In the genomic region with DNA sequence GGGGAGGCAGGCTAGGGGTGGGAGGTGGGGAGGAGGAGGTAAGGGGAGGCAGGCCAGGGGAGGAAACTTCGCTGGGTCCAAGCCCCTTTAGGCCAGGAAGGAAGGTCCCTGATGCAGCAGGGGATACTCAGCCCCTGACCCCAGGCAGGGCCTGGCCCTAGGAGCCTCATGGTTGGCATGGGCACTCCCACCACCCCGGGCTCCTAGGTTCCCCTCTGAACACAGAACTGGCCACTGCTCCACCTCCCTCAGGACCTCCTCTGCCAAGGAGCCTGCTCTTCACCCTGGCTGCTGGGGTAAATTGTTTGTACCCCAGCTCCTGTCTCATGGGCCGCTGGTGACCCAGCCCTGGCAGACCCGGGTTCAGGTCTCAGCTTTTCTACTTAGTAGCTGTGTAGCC, we compare ENCODE assay signal across 12 cellular contexts.
"Had no signal": no experiment of that assay in that cellular context is flagged by ENCODE, and none has a peak within 500 bp of the region (broad histone marks: within the 10 kb centered on the region; RNA-seq: fewer than 3 reads in every experiment).

No MANE protein-coding gene starts in this region.

- H3K27ac Mint-ChIP-seq: activated naive CD8-positive, alpha-beta T cell treated with anti-CD3 and anti-CD28 coated beads, Interleukin-2, amount 50 U/mL, for 24 hours; naive thymus-derived CD4-positive, alpha-beta T cell; stimulated activated naive CD8-positive, alpha-beta T cell treated with anti-CD3 and anti-CD28 coated beads, Interleukin-15, Interleukin-2, amounts not matched to agents 100 ng/mL and 50 ng/mL, for 24 hours; T-helper 2 cell treated with Interferon-gamma antibody and Interleukin-4, amounts not matched to agents 5 μg/mL and 100 μg/mL, for 36 hours had no signal

- H3K9me3 ChIP-seq: right atrium auricular region, SJSA1, testis had no signal

- H3K36me3 ChIP-seq: right atrium auricular region, SJSA1 had no signal

- ATAC-seq: activated naive CD8-positive, alpha-beta T cell treated with anti-CD3 and anti-CD28 coated beads, Interleukin-2, amount 50 U/mL, for 24 hours had no signal

- H3K27ac ChIP-seq: right atrium auricular region, SJSA1, testis had no signal

- H3K4me3 Mint-ChIP-seq: activated naive CD8-positive, alpha-beta T cell treated with anti-CD3 and anti-CD28 coated beads, Interleukin-2, amount 50 U/mL, for 24 hours; naive thymus-derived CD4-positive, alpha-beta T cell; stimulated activated naive CD8-positive, alpha-beta T cell treated with anti-CD3 and anti-CD28 coated beads, Interleukin-15, Interleukin-2, amounts not matched to agents 100 ng/mL and 50 ng/mL, for 24 hours; T-helper 2 cell treated with Interferon-gamma antibody and Interleukin-4, amounts not matched to agents 5 μg/mL and 100 μg/mL, for 36 hours had no signal

- H3K4me1 ChIP-seq: testis had no signal

- H3K4me1 Mint-ChIP-seq: naive thymus-derived CD4-positive, alpha-beta T cell had no signal

- DNase-seq: activated CD4-positive, alpha-beta T cell treated with anti-CD3 and anti-CD28 coated beads, Interleukin-2, amount 50 U/mL, for 1 hour; activated CD8-positive, alpha-beta memory T cell treated with anti-CD3 and anti-CD28 coated beads for 24 hours; activated naive CD4-positive, alpha-beta T cell treated with Interleukin-2 at 50 U/mL for 16 hours; activated naive CD8-positive, alpha-beta T cell treated with anti-CD3 and anti-CD28 coated beads, Interleukin-2, amount 50 U/mL, for 24 hours; mammary epithelial cell; naive thymus-derived CD4-positive, alpha-beta T cell; SW 1271; testis had no signal

- H3K27me3 Mint-ChIP-seq: activated naive CD8-positive, alpha-beta T cell treated with anti-CD3 and anti-CD28 coated beads, Interleukin-2, amount 50 U/mL, for 24 hours; stimulated activated naive CD8-positive, alpha-beta T cell treated with anti-CD3 and anti-CD28 coated beads, Interleukin-15, Interleukin-2, amounts not matched to agents 100 ng/mL and 50 ng/mL, for 24 hours had no signal

- H3K9me3 Mint-ChIP-seq: activated naive CD8-positive, alpha-beta T cell treated with anti-CD3 and anti-CD28 coated beads, Interleukin-2, amount 50 U/mL, for 24 hours; stimulated activated naive CD8-positive, alpha-beta T cell treated with anti-CD3 and anti-CD28 coated beads, Interleukin-15, Interleukin-2, amounts not matched to agents 100 ng/mL and 50 ng/mL, for 24 hours; T-helper 2 cell treated with Interferon-gamma antibody and Interleukin-4, amounts not matched to agents 5 μg/mL and 100 μg/mL, for 36 hours had no signal

- H3K4me3 ChIP-seq: right atrium auricular region, SJSA1, testis had no signal

- H3K27me3 ChIP-seq: right atrium auricular region, SJSA1, testis had no signal
